1 cellular context compared by ENCODE assay signal in the genomic region with DNA sequence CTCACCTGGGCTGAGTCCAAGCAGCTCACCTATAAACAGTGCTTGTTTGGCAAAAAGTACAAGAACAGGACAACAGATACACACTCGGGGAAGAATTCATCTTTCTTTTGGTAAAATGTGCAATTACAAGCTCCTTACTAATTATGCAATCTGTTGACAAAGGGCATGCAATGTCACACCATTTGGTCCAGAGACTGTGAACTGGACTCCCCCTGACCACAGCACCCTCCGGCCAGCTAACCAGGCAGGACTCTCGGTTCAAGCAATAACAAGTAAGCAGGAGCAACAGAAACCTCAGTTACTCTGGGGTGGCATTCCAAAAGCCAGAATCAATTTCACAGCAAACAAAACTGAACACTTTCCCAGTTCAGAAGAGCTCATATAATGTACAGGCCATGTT.
A peak's percentile ranks its signal among the peaks of the same experiment; 100 is the strongest.
TF ChIP-seq lines count a peak whose summit lies in the region.

No MANE protein-coding gene starts in this region.

TF ChIP-seq in GM12878, 131 proteins besides CTCF, POLR2A, EP300 and RAD21 (continued from another document):
- TF ChIP-seq, protein P1, sequence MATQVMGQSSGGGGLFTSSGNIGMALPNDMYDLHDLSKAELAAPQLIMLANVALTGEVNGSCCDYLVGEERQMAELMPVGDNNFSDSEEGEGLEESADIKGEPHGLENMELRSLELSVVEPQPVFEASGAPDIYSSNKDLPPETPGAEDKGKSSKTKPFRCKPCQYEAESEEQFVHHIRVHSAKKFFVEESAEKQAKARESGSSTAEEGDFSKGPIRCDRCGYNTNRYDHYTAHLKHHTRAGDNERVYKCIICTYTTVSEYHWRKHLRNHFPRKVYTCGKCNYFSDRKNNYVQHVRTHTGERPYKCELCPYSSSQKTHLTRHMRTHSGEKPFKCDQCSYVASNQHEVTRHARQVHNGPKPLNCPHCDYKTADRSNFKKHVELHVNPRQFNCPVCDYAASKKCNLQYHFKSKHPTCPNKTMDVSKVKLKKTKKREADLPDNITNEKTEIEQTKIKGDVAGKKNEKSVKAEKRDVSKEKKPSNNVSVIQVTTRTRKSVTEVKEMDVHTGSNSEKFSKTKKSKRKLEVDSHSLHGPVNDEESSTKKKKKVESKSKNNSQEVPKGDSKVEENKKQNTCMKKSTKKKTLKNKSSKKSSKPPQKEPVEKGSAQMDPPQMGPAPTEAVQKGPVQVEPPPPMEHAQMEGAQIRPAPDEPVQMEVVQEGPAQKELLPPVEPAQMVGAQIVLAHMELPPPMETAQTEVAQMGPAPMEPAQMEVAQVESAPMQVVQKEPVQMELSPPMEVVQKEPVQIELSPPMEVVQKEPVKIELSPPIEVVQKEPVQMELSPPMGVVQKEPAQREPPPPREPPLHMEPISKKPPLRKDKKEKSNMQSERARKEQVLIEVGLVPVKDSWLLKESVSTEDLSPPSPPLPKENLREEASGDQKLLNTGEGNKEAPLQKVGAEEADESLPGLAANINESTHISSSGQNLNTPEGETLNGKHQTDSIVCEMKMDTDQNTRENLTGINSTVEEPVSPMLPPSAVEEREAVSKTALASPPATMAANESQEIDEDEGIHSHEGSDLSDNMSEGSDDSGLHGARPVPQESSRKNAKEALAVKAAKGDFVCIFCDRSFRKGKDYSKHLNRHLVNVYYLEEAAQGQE (IDR thresholded peaks at IDR 0.05; ENCODE audit: low read depth, low read length), result no peak
- TF ChIP-seq RBBP5 (conservative IDR thresholded peaks at IDR 0.05) (no peak), TAF1 (IDR thresholded peaks at IDR 0.05; ENCODE audit: borderline replicate concordance, low read depth, low read length) (no peak), BACH1 (IDR thresholded peaks at IDR 0.05; ENCODE audit: borderline replicate concordance) (no peak), MTA2 (IDR thresholded peaks at IDR 0.05; ENCODE audit: low read depth) (peak; percentile 76), NFYA (IDR thresholded peaks at IDR 0.05; ENCODE audit: borderline replicate concordance, low read depth, low read length) (no peak), KLF5 (IDR thresholded peaks at IDR 0.05; ENCODE audit: partially characterized antibody) (no peak), IKZF1 (conservative IDR thresholded peaks at IDR 0.05) (peak; percentile 70), SUPT20H (IDR thresholded peaks at IDR 0.05; ENCODE audit: borderline replicate concordance, control insufficient read depth, low read depth, low read length) (no peak), CHD4 (IDR thresholded peaks at IDR 0.05) (no peak), RUNX3 (IDR thresholded peaks at IDR 0.05; ENCODE audit: low read length) (peak; percentile 33; the same call in 1 of the 2 replicates), SUZ12 (IDR thresholded peaks at IDR 0.05; ENCODE audit: unreplicated experiment) (no peak), PAX5 (IDR thresholded peaks at IDR 0.05; ENCODE audit: borderline replicate concordance, low read depth, low read length) (no peak), TARDBP (IDR thresholded peaks at IDR 0.05; ENCODE audit: borderline replicate concordance) (no peak), BCL11A (IDR thresholded peaks at IDR 0.05; ENCODE audit: low read depth, low read length) (no peak)
- TF ChIP-seq, protein P2, sequence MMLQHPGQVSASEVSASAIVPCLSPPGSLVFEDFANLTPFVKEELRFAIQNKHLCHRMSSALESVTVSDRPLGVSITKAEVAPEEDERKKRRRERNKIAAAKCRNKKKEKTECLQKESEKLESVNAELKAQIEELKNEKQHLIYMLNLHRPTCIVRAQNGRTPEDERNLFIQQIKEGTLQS (IDR thresholded peaks at IDR 0.05; ENCODE audit: borderline replicate concordance, extremely low read depth, low read depth, low read length), result no peak
- TF ChIP-seq, protein P3, sequence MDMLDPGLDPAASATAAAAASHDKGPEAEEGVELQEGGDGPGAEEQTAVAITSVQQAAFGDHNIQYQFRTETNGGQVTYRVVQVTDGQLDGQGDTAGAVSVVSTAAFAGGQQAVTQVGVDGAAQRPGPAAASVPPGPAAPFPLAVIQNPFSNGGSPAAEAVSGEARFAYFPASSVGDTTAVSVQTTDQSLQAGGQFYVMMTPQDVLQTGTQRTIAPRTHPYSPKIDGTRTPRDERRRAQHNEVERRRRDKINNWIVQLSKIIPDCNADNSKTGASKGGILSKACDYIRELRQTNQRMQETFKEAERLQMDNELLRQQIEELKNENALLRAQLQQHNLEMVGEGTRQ (IDR thresholded peaks at IDR 0.05; ENCODE audit: borderline replicate concordance, low read depth, low read length), result no peak
- TF ChIP-seq, protein P4, sequence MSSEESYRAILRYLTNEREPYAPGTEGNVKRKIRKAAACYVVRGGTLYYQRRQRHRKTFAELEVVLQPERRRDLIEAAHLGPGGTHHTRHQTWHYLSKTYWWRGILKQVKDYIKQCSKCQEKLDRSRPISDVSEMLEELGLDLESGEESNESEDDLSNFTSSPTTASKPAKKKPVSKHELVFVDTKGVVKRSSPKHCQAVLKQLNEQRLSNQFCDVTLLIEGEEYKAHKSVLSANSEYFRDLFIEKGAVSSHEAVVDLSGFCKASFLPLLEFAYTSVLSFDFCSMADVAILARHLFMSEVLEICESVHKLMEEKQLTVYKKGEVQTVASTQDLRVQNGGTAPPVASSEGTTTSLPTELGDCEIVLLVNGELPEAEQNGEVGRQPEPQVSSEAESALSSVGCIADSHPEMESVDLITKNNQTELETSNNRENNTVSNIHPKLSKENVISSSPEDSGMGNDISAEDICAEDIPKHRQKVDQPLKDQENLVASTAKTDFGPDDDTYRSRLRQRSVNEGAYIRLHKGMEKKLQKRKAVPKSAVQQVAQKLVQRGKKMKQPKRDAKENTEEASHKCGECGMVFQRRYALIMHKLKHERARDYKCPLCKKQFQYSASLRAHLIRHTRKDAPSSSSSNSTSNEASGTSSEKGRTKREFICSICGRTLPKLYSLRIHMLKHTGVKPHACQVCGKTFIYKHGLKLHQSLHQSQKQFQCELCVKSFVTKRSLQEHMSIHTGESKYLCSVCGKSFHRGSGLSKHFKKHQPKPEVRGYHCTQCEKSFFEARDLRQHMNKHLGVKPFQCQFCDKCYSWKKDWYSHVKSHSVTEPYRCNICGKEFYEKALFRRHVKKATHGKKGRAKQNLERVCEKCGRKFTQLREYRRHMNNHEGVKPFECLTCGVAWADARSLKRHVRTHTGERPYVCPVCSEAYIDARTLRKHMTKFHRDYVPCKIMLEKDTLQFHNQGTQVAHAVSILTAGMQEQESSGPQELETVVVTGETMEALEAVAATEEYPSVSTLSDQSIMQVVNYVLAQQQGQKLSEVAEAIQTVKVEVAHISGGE (CRISPR knock-in tag; IDR thresholded peaks at IDR 0.05), result no peak
- TF ChIP-seq, protein P5, sequence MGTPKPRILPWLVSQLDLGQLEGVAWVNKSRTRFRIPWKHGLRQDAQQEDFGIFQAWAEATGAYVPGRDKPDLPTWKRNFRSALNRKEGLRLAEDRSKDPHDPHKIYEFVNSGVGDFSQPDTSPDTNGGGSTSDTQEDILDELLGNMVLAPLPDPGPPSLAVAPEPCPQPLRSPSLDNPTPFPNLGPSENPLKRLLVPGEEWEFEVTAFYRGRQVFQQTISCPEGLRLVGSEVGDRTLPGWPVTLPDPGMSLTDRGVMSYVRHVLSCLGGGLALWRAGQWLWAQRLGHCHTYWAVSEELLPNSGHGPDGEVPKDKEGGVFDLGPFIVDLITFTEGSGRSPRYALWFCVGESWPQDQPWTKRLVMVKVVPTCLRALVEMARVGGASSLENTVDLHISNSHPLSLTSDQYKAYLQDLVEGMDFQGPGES (IDR thresholded peaks at IDR 0.05), result no peak
